ENCODE assay signal across 8 cellular contexts in genomic region chr9:126717441-126717840, GRCh38.
DNase-seq lines count a peak whose midpoint lies in the region; ATAC-seq, FAIRE-seq and TF ChIP-seq lines count a peak whose summit lies in the region.
"Not testable (repeated sequence)": the region's sequence is repeated elsewhere in the genome, so short reads cannot be mapped to it uniquely, and the experiment has no call there.

No MANE protein-coding gene starts in this region.

- TF ChIP-seq EP300 in A549 (IDR thresholded peaks at IDR 0.05), result not testable (repeated sequence)

- not testable (repeated sequence) for H3K36me3 Mint-ChIP-seq in IgD-negative memory B cell; T-helper 17 cell (ENCODE audit: low read depth); activated CD4-positive, alpha-beta T cell treated with anti-CD3 and anti-CD28 coated beads, Interleukin-2, amount 10 ng/mL, durations not matched to agents 24 days and 14 days (ENCODE audit: low read depth); neural progenitor cell; progenitor cell of endocrine pancreas (ENCODE audit: insufficient read depth)

- H3K36me3 ChIP-seq in HEK293 (ENCODE audit: control insufficient read depth in 2 of 2, insufficient read depth in 1 of 2, low read length in 2 of 2); right atrium auricular region; neural progenitor cell: not testable (repeated sequence)

- CTCF ChIA-PET in A549 (lab: Yijun Ruan, JAX) (interaction anchor here (9.7 kb wide), 1 partner anchor 13 kb away, joined by 114 read pairs; no protein-coding TSS in a partner anchor), HEK293 (lab: Yijun Ruan, JAX) (interaction anchor here (1.7 to 4.7 kb wide), 3 partner anchors 12 to 64 kb away, joined by 6 to 50 read pairs (median 26); no protein-coding TSS in a partner anchor)

- not testable (repeated sequence) for ATAC-seq in A549, T-helper 17 cell

- not testable (repeated sequence) for H3K79me2 ChIP-seq in neural progenitor cell (ENCODE audit: low read depth)

- not testable (repeated sequence) for FAIRE-seq in A549 (lab: Jason Lieb, UNC)

- TF ChIP-seq CTCF in A549 (IDR thresholded peaks at IDR 0.05); HEK293 (tag by site-specific recombination; IDR thresholded peaks at IDR 0.05); right atrium auricular region (IDR thresholded peaks at IDR 0.05); neural progenitor cell (IDR thresholded peaks at IDR 0.05); progenitor cell of endocrine pancreas (IDR thresholded peaks at IDR 0.05; ENCODE audit: unreplicated experiment): not testable (repeated sequence)

- H3K27ac ChIP-seq in A549; HEK293 (ENCODE audit: extremely low read depth, low read depth, low read length); right atrium auricular region; neural progenitor cell: not testable (repeated sequence)

- POLR2A ChIA-PET in A549 (lab: Yijun Ruan, JAX); HEK293 (lab: Yijun Ruan, JAX): not testable (repeated sequence)

- intact Hi-C loops in activated CD4-positive, alpha-beta T cell treated with anti-CD3 and anti-CD28 coated beads, Interleukin-2, amount 10 ng/mL, durations not matched to agents 24 days and 14 days (cut with micrococcal nuclease), result not testable (repeated sequence)

- H3K4me1 Mint-ChIP-seq in IgD-negative memory B cell, result peaks cover 24 to 30% (median 27%) of the 10 kb centered on the region in 3 donors
- H3K4me1 Mint-ChIP-seq in T-helper 17 cell, result peaks cover 28% of the 10 kb centered on the region
- H3K4me1 Mint-ChIP-seq in activated CD4-positive, alpha-beta T cell treated with anti-CD3 and anti-CD28 coated beads, Interleukin-2, amount 10 ng/mL, durations not matched to agents 24 days and 14 days, result peaks cover 23% of the 10 kb centered on the region
- peaks cover 33% of the 10 kb centered on the region for H3K4me1 Mint-ChIP-seq in neural progenitor cell
- H3K4me1 Mint-ChIP-seq in progenitor cell of endocrine pancreas (ENCODE audit: low read depth), result not testable (repeated sequence)

- H3K4me3 Mint-ChIP-seq in IgD-negative memory B cell; activated CD4-positive, alpha-beta T cell treated with anti-CD3 and anti-CD28 coated beads, Interleukin-2, amount 10 ng/mL, durations not matched to agents 24 days and 14 days; progenitor cell of endocrine pancreas (ENCODE audit: low read depth): not testable (repeated sequence)
- H3K4me3 Mint-ChIP-seq in T-helper 17 cell, result peak overlapping the region; percentile 52
- peak overlapping the region; percentile 55 for H3K4me3 Mint-ChIP-seq in neural progenitor cell

- peaks cover 20% of the 10 kb centered on the region for H3F3A ChIP-seq in neural progenitor cell (ENCODE audit: low read depth)

- not testable (repeated sequence) for H3K27me3 ChIP-seq in right atrium auricular region
- H3K27me3 ChIP-seq in neural progenitor cell, result peaks cover 56% of the 10 kb centered on the region

- H3K27me3 Mint-ChIP-seq in IgD-negative memory B cell, T-helper 17 cell: not testable (repeated sequence)
- H3K27me3 Mint-ChIP-seq in activated CD4-positive, alpha-beta T cell treated with anti-CD3 and anti-CD28 coated beads, Interleukin-2, amount 10 ng/mL, durations not matched to agents 24 days and 14 days, result peaks cover 28% of the 10 kb centered on the region
- peaks cover 26% of the 10 kb centered on the region for H3K27me3 Mint-ChIP-seq in neural progenitor cell (ENCODE audit: insufficient read depth, low read depth)
- H3K27me3 Mint-ChIP-seq in progenitor cell of endocrine pancreas, result peaks cover 46% of the 10 kb centered on the region

- not testable (repeated sequence) for TF ChIP-seq POLR2A in A549 (IDR thresholded peaks at IDR 0.05; ENCODE audit: low read length)

- H3K4me1 ChIP-seq in A549; HEK293 (ENCODE audit: control insufficient read depth, insufficient read depth, low read length); right atrium auricular region: not testable (repeated sequence)
- H3K4me1 ChIP-seq in neural progenitor cell, result peaks cover 14% of the 10 kb centered on the region

- H4K20me1 ChIP-seq in neural progenitor cell (ENCODE audit: low read depth), result not testable (repeated sequence)

- not testable (repeated sequence) for H3K9me3 Mint-ChIP-seq in IgD-negative memory B cell; activated CD4-positive, alpha-beta T cell treated with anti-CD3 and anti-CD28 coated beads, Interleukin-2, amount 10 ng/mL, durations not matched to agents 24 days and 14 days; neural progenitor cell; progenitor cell of endocrine pancreas (ENCODE audit: low read depth)

- WGBS in A549 (ENCODE audit: missing lambda C conversion rate), result 53% methylated on average over 5 of the region's 5 CpGs

- not testable (repeated sequence) for DNase-seq in A549 (ENCODE audit: low read depth in 1 of 2, low spot score in 1 of 2); T-helper 17 cell; neural progenitor cell (ENCODE audit: low spot score); progenitor cell of endocrine pancreas (ENCODE audit: low spot score, unreplicated experiment)
- peak; percentile 45 for DNase-seq in activated CD4-positive, alpha-beta T cell treated with anti-CD3 and anti-CD28 coated beads, Interleukin-2, amount 10 ng/mL, durations not matched to agents 24 days and 14 days
- DNase-seq in right atrium auricular region (ENCODE audit: low spot score), result peak; percentile 51

- H3K4me2 ChIP-seq in A549, neural progenitor cell: not testable (repeated sequence)

- H2AFZ ChIP-seq in neural progenitor cell (replicated peaks), result not testable (repeated sequence)

- H3K27ac Mint-ChIP-seq in IgD-negative memory B cell, result peak overlapping the region in 2 of 3 donors; percentile 1 to 28
- H3K27ac Mint-ChIP-seq in T-helper 17 cell, result peak overlapping the region; percentile 51
- not testable (repeated sequence) for H3K27ac Mint-ChIP-seq in activated CD4-positive, alpha-beta T cell treated with anti-CD3 and anti-CD28 coated beads, Interleukin-2, amount 10 ng/mL, durations not matched to agents 24 days and 14 days; neural progenitor cell
- peak overlapping the region; percentile 29 for H3K27ac Mint-ChIP-seq in progenitor cell of endocrine pancreas

- H3K9ac ChIP-seq in neural progenitor cell, result not testable (repeated sequence)

- not testable (repeated sequence) for H3K4me3 ChIP-seq in A549; HEK293 (ENCODE audit: low read depth, low read length); right atrium auricular region; neural progenitor cell

- not testable (repeated sequence) for TF ChIP-seq RAD21 in A549 (conservative IDR thresholded peaks at IDR 0.05 in 1 of 2, IDR thresholded peaks at IDR 0.05 in 1 of 2)

- not testable (repeated sequence) for H3K9me3 ChIP-seq in A549; HEK293 (ENCODE audit: control insufficient read depth, insufficient read depth, low read depth, low read length); T-helper 17 cell (ENCODE audit: control insufficient read depth, low read length, poor library complexity, severe bottlenecking); right atrium auricular region; neural progenitor cell (ENCODE audit: low read depth)

TF ChIP-seq in A549, 52 proteins besides CTCF, POLR2A, EP300 and RAD21:
- TF ChIP-seq ZC3H11A (IDR thresholded peaks at IDR 0.05), result peak; percentile 92
TF ChIP-seq in A549: peak in this region for 1; not testable (repeated sequence) for 51.

TF ChIP-seq in HEK293, 187 proteins besides CTCF, POLR2A, EP300 and RAD21 (continues in another document):
- TF ChIP-seq ZNF266 (tag by site-specific recombination; IDR thresholded peaks at IDR 0.05; ENCODE audit: low read depth) (peak; percentile 39; the same call in 1 of the 2 replicates), ZBTB21 (tag by site-specific recombination; IDR thresholded peaks at IDR 0.05) (peak; percentile 49; the same call in 1 of the 2 replicates)
